ENCODE assay signal across 8 cellular contexts in genomic region chr12:120971299-120972180, GRCh38. TPM values are rescaled to one million over a fixed set of nuclear protein-coding genes. Genes with fewer than 3 reads are reported as not detected.
DNase-seq lines count a peak whose midpoint lies in the region; ATAC-seq, FAIRE-seq and TF ChIP-seq lines count a peak whose summit lies in the region.

No MANE protein-coding gene starts in this region.

- H3K36me3 ChIP-seq in lower lobe of right lung (no peaks in the 10 kb centered on the region), vagina (no peaks in the 10 kb centered on the region)

- FAIRE-seq in GM12891 (lab: Jason Lieb, UNC) = peak; percentile 95

- H3K27me3 Mint-ChIP-seq in T-helper 17 cell = no peaks in the 10 kb centered on the region

- H3K4me1 Mint-ChIP-seq in T-helper 17 cell = no peaks in the 10 kb centered on the region

- H3K9me3 ChIP-seq in T-helper 17 cell (ENCODE audit: control insufficient read depth, low read length, poor library complexity, severe bottlenecking) (no peaks in the 10 kb centered on the region), lower lobe of right lung (no peaks in the 10 kb centered on the region), vagina (no peaks in the 10 kb centered on the region)

- no peak overlapping the region for H3K27ac ChIP-seq in lower lobe of right lung
- H3K27ac ChIP-seq in vagina = no peak overlapping the region

- no peaks in the 10 kb centered on the region for H3K36me3 Mint-ChIP-seq in T-helper 17 cell (ENCODE audit: low read depth)

- peak; percentile 96 for ATAC-seq in T-helper 17 cell
- peak; percentile 81 to 82 for ATAC-seq in lower lobe of right lung
- no peak for ATAC-seq in HG03095 (IDR thresholded peaks at IDR 0.05; ENCODE audit: unreplicated experiment)

- DNase-seq in AG09309 (ENCODE audit: low read depth) = peak; percentile 25
- DNase-seq in GM12891 (ENCODE audit: insufficient read length, low spot score) = peak; percentile 44
- peak; percentile 51 for DNase-seq in NCI-H1694 (lab: John Stamatoyannopoulos, UW)
- no peak for DNase-seq in T-helper 17 cell
- peak; percentile 66 for DNase-seq in dedifferentiated amniotic fluid mesenchymal stem cell (ENCODE audit: extremely low spot score)
- peak; percentile 22 for DNase-seq in lower lobe of right lung
- no peak for DNase-seq in vagina (ENCODE audit: extremely low spot score in 2 of 2)

- H3K4me1 ChIP-seq in lower lobe of right lung = peaks cover 11% of the 10 kb centered on the region
- peaks cover 7% of the 10 kb centered on the region for H3K4me1 ChIP-seq in vagina

- no peak overlapping the region for H3K27ac Mint-ChIP-seq in T-helper 17 cell

- no peak overlapping the region for H3K4me3 ChIP-seq in AG09309 (ENCODE audit: control insufficient read depth, low read depth, low read length)
- H3K4me3 ChIP-seq in lower lobe of right lung = no peak overlapping the region
- no peak overlapping the region for H3K4me3 ChIP-seq in vagina

- peak; percentile 71 for TF ChIP-seq CTCF in AG09309 (IDR thresholded peaks at IDR 0.05; ENCODE audit: control insufficient read depth, insufficient read depth, low read depth, low read length, missing control alignments)
- TF ChIP-seq CTCF in lower lobe of right lung (IDR thresholded peaks at IDR 0.05) = peak; percentile 69
- TF ChIP-seq CTCF in vagina (IDR thresholded peaks at IDR 0.05) = peak; percentile 65 to 70 (median 70)

- TF ChIP-seq POLR2A in GM12891 (IDR thresholded peaks at IDR 0.05; ENCODE audit: low read depth, low read length) = no peak
- no peak for TF ChIP-seq POLR2A in vagina (IDR thresholded peaks at IDR 0.05)

- H3K27me3 ChIP-seq in lower lobe of right lung (ENCODE audit: low read depth) = no peaks in the 10 kb centered on the region
- H3K27me3 ChIP-seq in vagina = no peaks in the 10 kb centered on the region

- intact Hi-C loops in lower lobe of right lung (cut with DNase I) = no loop called here
- intact Hi-C loops in vagina (cut with DNase I) = loop anchor here (5.0 kb wide), 1 partner anchor 384 kb away; no protein-coding TSS in a partner anchor

- no peak overlapping the region for H3K4me3 Mint-ChIP-seq in T-helper 17 cell

TF ChIP-seq in GM12891, 5 proteins besides CTCF, POLR2A, EP300 and RAD21:
- TF ChIP-seq PAX5 (IDR thresholded peaks at IDR 0.05; ENCODE audit: insufficient read depth, low read length, severe bottlenecking) (no peak), SPI1 (IDR thresholded peaks at IDR 0.05; ENCODE audit: low read depth, low read length) (peak; percentile 28; the same call in 1 of the 2 replicates)
TF ChIP-seq in GM12891: peak in this region for 1.

RNA-seq across cellular contexts. Expression of gene HNF1A, which starts 6.8 kb away (rescaled TPM):
- not detected for polyA plus RNA-seq in GM12891 (2012; ENCODE audit: low read depth, missing spikeins)
- total RNA-seq in T-helper 17 cell (not detected), lower lobe of right lung (0.24 TPM), vagina (not detected)

RNA-seq across cellular contexts. Expression of gene C12orf43, which starts 44.7 kb away (rescaled TPM):
- 12.8 TPM for polyA plus RNA-seq in GM12891 (2012; ENCODE audit: low read depth, missing spikeins)
- total RNA-seq in T-helper 17 cell (10 to 100 TPM; 16.1 to 17.3 TPM), lower lobe of right lung (12.3 TPM), vagina (7.4 TPM)

Comparison
In these comparisons a context has a peak if more than half of its experiments do, and no peak if none do; other contexts are left out.
1. DNase-seq: peak in AG09309 (single experiment), GM12891 (single experiment), NCI-H1694 (single experiment), dedifferentiated amniotic fluid mesenchymal stem cell (single experiment) and lower lobe of right lung (single experiment); none in T-helper 17 cell (0 of 3) and vagina (0 of 2).
2. Peak in every context shown above with its lines, with median percentiles within 50 percentile points of each other: CTCF ChIP-seq.